Comparison of ENCODE assay signal across 8 cellular contexts in the genomic region with DNA sequence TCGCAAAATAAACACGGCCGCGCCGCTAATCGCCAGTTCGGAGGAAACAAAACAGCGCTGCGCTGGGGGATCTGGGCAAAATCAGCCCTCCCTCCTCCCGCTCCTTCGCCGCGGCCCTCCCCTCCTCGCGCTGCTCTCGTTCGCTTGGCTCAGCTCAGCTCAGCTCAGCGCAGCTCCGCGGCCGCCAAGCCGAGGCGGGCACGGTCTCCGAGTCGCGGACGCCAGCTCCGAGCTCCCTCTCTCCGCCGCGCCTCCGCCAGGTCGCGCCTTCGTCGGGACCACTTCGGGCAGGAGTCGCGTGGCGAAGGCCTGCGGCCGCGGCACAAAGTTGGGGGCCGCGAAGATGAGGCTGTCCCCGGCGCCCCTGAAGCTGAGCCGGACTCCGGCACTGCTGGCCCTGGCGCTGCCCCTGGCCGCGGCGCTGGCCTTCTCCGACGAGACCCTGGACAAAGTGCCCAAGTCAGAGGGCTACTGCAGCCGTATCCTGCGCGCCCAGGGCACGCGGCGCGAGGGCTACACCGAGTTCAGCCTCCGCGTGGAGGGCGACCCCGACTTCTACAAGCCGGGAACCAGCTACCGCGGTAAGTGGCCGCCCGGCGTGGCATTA. TPM values are rescaled to one million over a fixed set of nuclear protein-coding genes. Genes with fewer than 3 reads are reported as not detected.
DNase-seq lines count a peak whose midpoint lies in the region; ATAC-seq and TF ChIP-seq lines count a peak whose summit lies in the region.

A gene (plus strand): TSS at position 162 of the 607 bp plus-strand sequence. CDS start 182 bp downstream, at position 344.

- H3K27ac Mint-ChIP-seq in stimulated activated naive CD8-positive, alpha-beta T cell treated with anti-CD3 and anti-CD28 coated beads, Interleukin-15, Interleukin-2, amounts not matched to agents 100 ng/mL and 50 ng/mL, for 24 hours = no peak within 1 kb of the TSS

- H3K9me3 ChIP-seq in mesodermal cell (ENCODE audit: control insufficient read depth, low read length) = no peaks in the 10 kb centered on the region

- no peaks in the 10 kb centered on the region for H3K36me3 Mint-ChIP-seq in stimulated activated naive CD8-positive, alpha-beta T cell treated with anti-CD3 and anti-CD28 coated beads, Interleukin-15, Interleukin-2, amounts not matched to agents 100 ng/mL and 50 ng/mL, for 24 hours (ENCODE audit: low read depth)

- ATAC-seq in HG02840 (IDR thresholded peaks at IDR 0.05; ENCODE audit: low FRiP score, unreplicated experiment) = no peak

- peak within 1 kb of the TSS; percentile 74 for H3K4me3 Mint-ChIP-seq in stimulated activated naive CD8-positive, alpha-beta T cell treated with anti-CD3 and anti-CD28 coated beads, Interleukin-15, Interleukin-2, amounts not matched to agents 100 ng/mL and 50 ng/mL, for 24 hours

- 0 to 1% methylated on average over 56 to 66 of the region's 74 CpGs for whole genome bisulfite sequencing in mesodermal cell (ENCODE audit: insufficient coverage in 2 of 2), 2 experiments

- no peaks in the 10 kb centered on the region for H3K9me3 Mint-ChIP-seq in stimulated activated naive CD8-positive, alpha-beta T cell treated with anti-CD3 and anti-CD28 coated beads, Interleukin-15, Interleukin-2, amounts not matched to agents 100 ng/mL and 50 ng/mL, for 24 hours

- peaks cover 67% of the 10 kb centered on the region for H3K27me3 Mint-ChIP-seq in stimulated activated naive CD8-positive, alpha-beta T cell treated with anti-CD3 and anti-CD28 coated beads, Interleukin-15, Interleukin-2, amounts not matched to agents 100 ng/mL and 50 ng/mL, for 24 hours

- peak within 1 kb of the TSS; percentile 41 for H3K4me3 ChIP-seq in mesodermal cell (ENCODE audit: extremely low read depth, insufficient read depth, low read length, poor library complexity, severe bottlenecking)

- CTCF ChIA-PET in GM10248 (lab: Yijun Ruan, JAX) = interaction anchor here (1.1 to 1.8 kb wide), 3 partner anchors 9 to 12 kb away, joined by 3 to 6 read pairs (median 3); no protein-coding TSS in a partner anchor

- H3K27ac ChIP-seq in mesodermal cell (ENCODE audit: low read depth, low read length, severe bottlenecking) = no peak within 1 kb of the TSS

- H3K4me1 ChIP-seq in mesodermal cell (ENCODE audit: control insufficient read depth, insufficient read depth, low read length, poor library complexity, severe bottlenecking) = peaks cover 24% of the 10 kb centered on the region

- H3K4me1 Mint-ChIP-seq in stimulated activated naive CD8-positive, alpha-beta T cell treated with anti-CD3 and anti-CD28 coated beads, Interleukin-15, Interleukin-2, amounts not matched to agents 100 ng/mL and 50 ng/mL, for 24 hours (ENCODE audit: low read depth) = peaks cover 15% of the 10 kb centered on the region

- DNase-seq in GM10248 (ENCODE audit: extremely low spot score) = peak; percentile 22
- DNase-seq in activated CD4-positive, alpha-beta T cell treated with anti-CD3 and anti-CD28 coated beads for 4 hours = peak; percentile 27 to 44
- peak; percentile 85 for DNase-seq in ecto neural progenitor cell (ENCODE audit: low spot score)
- no peak for DNase-seq in OCI-M2 (lab: John Stamatoyannopoulos, UW; ENCODE audit: unreplicated experiment)
- DNase-seq in GM10266 (ENCODE audit: extremely low spot score) = no peak

- TF ChIP-seq CTCF in GM10248 (IDR thresholded peaks at IDR 0.05; ENCODE audit: control extremely low read depth, extremely low read depth, low read depth, missing control alignments) (no peak), GM10266 (IDR thresholded peaks at IDR 0.05; ENCODE audit: control insufficient read depth, insufficient read depth, low read depth, missing control alignments) (no peak)

- H3K36me3 ChIP-seq in mesodermal cell (ENCODE audit: control insufficient read depth, insufficient read depth, low read length) = no peaks in the 10 kb centered on the region

- POLR2A ChIA-PET in GM10248 (lab: Yijun Ruan, JAX) = no interaction called here

RNA-seq across cellular contexts. Expression of the gene that starts here (rescaled TPM):
- 31.1 TPM for polyA plus RNA-seq in mesodermal cell (2013, experiment 1 of 2)
- polyA plus RNA-seq in mesodermal cell (2013, experiment 2 of 2) = 29.8 TPM

Comparison
In these comparisons a context has a peak if more than half of its experiments do, and no peak if none do; other contexts are left out.
1. DNase-seq: peak in GM10248 (single experiment), activated CD4-positive, alpha-beta T cell treated with anti-CD3 and anti-CD28 coated beads for 4 hours (2 of 2) and ecto neural progenitor cell (single experiment); none in OCI-M2 (single experiment) and GM10266 (single experiment).